10 cellular contexts compared by ENCODE assay signal in genomic region chr12:54033106-54033979, GRCh38. TPM values are rescaled to one million over a fixed set of nuclear protein-coding genes. Genes with fewer than 3 reads are reported as not detected.
A peak's percentile ranks its signal among the peaks of the same experiment; 100 is the strongest.
DNase-seq lines count a peak whose midpoint lies in the region; ATAC-seq and TF ChIP-seq lines count a peak whose summit lies in the region.
"Had no signal": no experiment of that assay in that cellular context is flagged by ENCODE, and none has a peak within 500 bp of the region (broad histone marks: within the 10 kb centered on the region; RNA-seq: fewer than 3 reads in every experiment).

No MANE protein-coding gene starts in this region.

- DNase-seq in NT2/D1 (ENCODE audit: low read depth, low spot score) = no peak
- peak; percentile 60 for DNase-seq in fibroblast of mammary gland (ENCODE audit: low read depth)
- no peak for DNase-seq in effector memory CD4-positive, alpha-beta T cell
- DNase-seq in GM13977 (ENCODE audit: low spot score) = no peak
- no peak for DNase-seq in GM10266 (ENCODE audit: extremely low spot score)

- H3K4me3 ChIP-seq in NT2/D1 (ENCODE audit: insufficient read length, low read depth) (peak overlapping the region; percentile 22), fibroblast of mammary gland (ENCODE audit: control insufficient read depth, low read depth, low read length) (peak overlapping the region; percentile 52), skeletal muscle satellite cell (ENCODE audit: low read length) (peak overlapping the region; percentile 70)
- no peak overlapping the region for H3K4me3 ChIP-seq in effector memory CD4-positive, alpha-beta T cell (ENCODE audit: insufficient read depth, low read depth, low read length, poor library complexity, severe bottlenecking)

- no peak for ATAC-seq in HG03520 (IDR thresholded peaks at IDR 0.05; ENCODE audit: unreplicated experiment)

- no peaks in the 10 kb centered on the region for H3K36me3 ChIP-seq in NT2/D1 (ENCODE audit: insufficient read depth, insufficient read length, low read length)
- peaks cover 35% of the 10 kb centered on the region for H3K36me3 ChIP-seq in skeletal muscle satellite cell (ENCODE audit: insufficient read depth, low read length)
- H3K36me3 ChIP-seq in effector memory CD4-positive, alpha-beta T cell (ENCODE audit: control insufficient read depth, insufficient read depth, low read length) = no peaks in the 10 kb centered on the region

- H3K27ac ChIP-seq in effector memory CD4-positive, alpha-beta T cell (ENCODE audit: insufficient read depth, low read length, poor library complexity, severe bottlenecking) = no peak overlapping the region
- H3K27ac ChIP-seq: parathyroid adenoma had no signal

- in situ Hi-C loops in GM13977 (cut with MboI; ENCODE audit: low pct_unique_long_range_greater_than_20kb, low sequenced_read_pairs, unreplicated experiment) = loop anchor here (25.0 kb wide), 1 partner anchor 96 kb away; the partner anchor contains the start of gene HOXC13

- H3K9ac ChIP-seq in NT2/D1 (ENCODE audit: insufficient read length, low read depth) (peak overlapping the region; percentile 8), skeletal muscle satellite cell (ENCODE audit: low read depth, low read length) (peak overlapping the region; percentile 73)
- H3K9ac ChIP-seq: parathyroid adenoma had no signal

- peak; percentile 25 for TF ChIP-seq POLR2A in GM18526 (IDR thresholded peaks at IDR 0.05; ENCODE audit: extremely low read depth, insufficient read length)

- H3K9me3 ChIP-seq in NT2/D1 (ENCODE audit: insufficient read depth, low read length) (no peaks in the 10 kb centered on the region), skeletal muscle satellite cell (replicated peaks; ENCODE audit: low read length) (no peaks in the 10 kb centered on the region)
- peaks cover 12% of the 10 kb centered on the region for H3K9me3 ChIP-seq in effector memory CD4-positive, alpha-beta T cell (ENCODE audit: control insufficient read depth, low read length)

- H3K27me3 ChIP-seq in NT2/D1 (ENCODE audit: insufficient read depth, insufficient read length) (peaks cover 100% of the 10 kb centered on the region), skeletal muscle satellite cell (ENCODE audit: control insufficient read depth, insufficient read depth, low read length) (no peaks in the 10 kb centered on the region)
- H3K27me3 ChIP-seq in effector memory CD4-positive, alpha-beta T cell (replicated peaks; ENCODE audit: control insufficient read depth, insufficient read depth, low read length, poor library complexity, severe bottlenecking) = peaks cover 83% of the 10 kb centered on the region

- TF ChIP-seq CTCF in fibroblast of mammary gland (conservative IDR thresholded peaks at IDR 0.05; ENCODE audit: control insufficient read depth, insufficient read depth, low read depth, low read length) = no peak
- no peak for TF ChIP-seq CTCF in GM13977 (IDR thresholded peaks at IDR 0.05; ENCODE audit: extremely low read depth, insufficient read depth, missing control alignments)
- TF ChIP-seq CTCF in GM10266 (IDR thresholded peaks at IDR 0.05; ENCODE audit: control insufficient read depth, insufficient read depth, low read depth, missing control alignments) = no peak

- H3K4me1 ChIP-seq in NT2/D1 (ENCODE audit: insufficient read depth, insufficient read length) = peaks cover 15% of the 10 kb centered on the region
- H3K4me1 ChIP-seq in skeletal muscle satellite cell (ENCODE audit: control insufficient read depth, insufficient read depth, low read length) = peaks cover 26% of the 10 kb centered on the region
- peaks cover 20% of the 10 kb centered on the region for H3K4me1 ChIP-seq in effector memory CD4-positive, alpha-beta T cell (ENCODE audit: control insufficient read depth, insufficient read depth, low read length, poor library complexity, severe bottlenecking)
- H3K4me1 ChIP-seq: parathyroid adenoma had no signal

- peak overlapping the region; percentile 85 for H3K4me2 ChIP-seq in skeletal muscle satellite cell (ENCODE audit: low read length)

RNA-seq across cellular contexts. Expression of gene HOXC5, which starts 0.5 kb away (rescaled TPM):
- total RNA-seq in skeletal muscle satellite cell (2012; rRNA removed) = 1.1 and 1.3 TPM in 2 replicates
- total RNA-seq: T-helper 1 cell treated with Interleukin-12 subunit alpha and Interleukin-12 subunit beta and Interleukin-4 antibody, amounts not matched to agents 30 ng/mL and 1 ng/mL, for 36 hours had no signal

RNA-seq across cellular contexts. Expression of gene HOXC6, which starts 5.1 kb away (rescaled TPM):
- 2.5 and 4.6 TPM in 2 replicates for total RNA-seq in skeletal muscle satellite cell (2012; rRNA removed)
- total RNA-seq: T-helper 1 cell treated with Interleukin-12 subunit alpha and Interleukin-12 subunit beta and Interleukin-4 antibody, amounts not matched to agents 30 ng/mL and 1 ng/mL, for 36 hours had no signal

RNA-seq across cellular contexts. Expression of gene HOXC4, which starts 20.3 kb away (rescaled TPM):
- total RNA-seq in skeletal muscle satellite cell (2012; rRNA removed) = 1.0 and 1.3 TPM in 2 replicates

RNA-seq across cellular contexts. Expression of gene HOXC8, which starts 24.6 kb away (rescaled TPM):
- 3.1 and 4.8 TPM in 2 replicates for total RNA-seq in skeletal muscle satellite cell (2012; rRNA removed)
- total RNA-seq: T-helper 1 cell treated with Interleukin-12 subunit alpha and Interleukin-12 subunit beta and Interleukin-4 antibody, amounts not matched to agents 30 ng/mL and 1 ng/mL, for 36 hours had no signal

RNA-seq across cellular contexts. Expression of gene HOXC9, which starts 33.4 kb away (rescaled TPM):
- 4.1 and 7.6 TPM in 2 replicates for total RNA-seq in skeletal muscle satellite cell (2012; rRNA removed)
- total RNA-seq: T-helper 1 cell treated with Interleukin-12 subunit alpha and Interleukin-12 subunit beta and Interleukin-4 antibody, amounts not matched to agents 30 ng/mL and 1 ng/mL, for 36 hours had no signal
